18 cellular contexts compared by ENCODE assay signal in the genomic region with DNA sequence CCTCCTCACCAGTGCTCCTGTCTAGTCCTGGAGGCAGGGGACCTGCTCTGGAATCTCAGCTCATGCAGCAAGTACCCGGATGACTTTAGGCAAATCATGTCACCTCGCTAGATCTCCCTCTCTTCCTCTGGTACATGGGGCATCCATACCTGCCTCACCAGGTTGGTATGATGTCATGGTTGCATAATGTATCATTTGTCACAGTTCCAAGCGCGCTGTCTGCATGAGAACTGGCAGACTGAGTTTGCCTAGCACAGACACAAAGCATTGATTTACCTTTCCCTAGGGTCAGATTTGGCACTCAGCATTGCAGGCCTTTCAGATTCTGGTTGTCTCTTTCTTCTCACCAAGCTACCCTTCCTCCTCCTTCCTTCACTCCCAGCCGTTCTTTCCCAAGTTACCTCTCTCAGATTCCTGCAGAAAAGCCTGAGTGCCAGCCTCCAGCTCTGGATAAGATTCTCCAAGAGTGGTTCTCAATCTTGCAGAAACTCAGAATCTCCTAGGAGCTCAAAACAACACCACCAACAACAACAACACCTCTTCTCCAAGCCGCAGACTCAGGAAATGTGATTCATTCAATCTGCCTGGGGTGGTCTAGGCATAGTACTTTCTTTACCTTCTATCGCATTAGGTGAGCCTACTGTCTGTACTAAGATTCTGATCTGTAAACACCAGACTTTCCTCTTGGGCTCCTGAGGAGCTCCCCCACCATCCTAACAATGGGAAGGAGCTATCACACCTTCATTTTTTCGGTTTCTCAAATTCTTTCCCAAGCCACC. TPM values are rescaled to one million over a fixed set of nuclear protein-coding genes. Genes with fewer than 3 reads are reported as not detected.
DNase-seq lines count a peak whose midpoint lies in the region; ATAC-seq and TF ChIP-seq lines count a peak whose summit lies in the region.
"Had no signal": no experiment of that assay in that cellular context is flagged by ENCODE, and none has a peak within 500 bp of the region (broad histone marks: within the 10 kb centered on the region; RNA-seq: fewer than 3 reads in every experiment).

No MANE protein-coding gene starts in this region.

- no peak overlapping the region for H2AFZ ChIP-seq in trophoblast cell (ENCODE audit: insufficient read depth, low read length, poor library complexity)
- H2AFZ ChIP-seq: hepatocyte had no signal

- no peak overlapping the region for H2AK5ac ChIP-seq in trophoblast cell (ENCODE audit: low read length)

- peak overlapping the region; percentile 91 to 94 for H3K27ac Mint-ChIP-seq in effector memory CD8-positive, alpha-beta T cell
- no peak overlapping the region for H3K27ac Mint-ChIP-seq in glutamatergic neuron (ENCODE audit: unreplicated experiment)
- H3K27ac Mint-ChIP-seq: CD4-positive, CD25-positive, alpha-beta regulatory T cell had no signal

- peak overlapping the region; percentile 32 to 43 for H3K4me3 Mint-ChIP-seq in effector memory CD8-positive, alpha-beta T cell
- H3K4me3 Mint-ChIP-seq in glutamatergic neuron (ENCODE audit: unreplicated experiment), result no peak overlapping the region
- H3K4me3 Mint-ChIP-seq: CD4-positive, CD25-positive, alpha-beta regulatory T cell had no signal

- intact Hi-C loops in Panc1 (cut with micrococcal nuclease; ENCODE audit: unreplicated experiment), result no loop called here

- no peak overlapping the region for H4K91ac ChIP-seq in trophoblast cell (ENCODE audit: low read depth, low read length)

- H3K79me2 ChIP-seq in trophoblast cell (ENCODE audit: control insufficient read depth, insufficient read depth, low read length, poor library complexity), result no peaks in the 10 kb centered on the region
- H3K79me2 ChIP-seq: hepatocyte had no signal

- CTCF ChIA-PET in Panc1 (lab: Charles Lee), result no interaction called here

- H3K27me3 ChIP-seq in Panc1 (ENCODE audit: control insufficient read depth, insufficient read depth, low read length) (no peaks in the 10 kb centered on the region), trophoblast cell (ENCODE audit: insufficient read depth, low read length) (no peaks in the 10 kb centered on the region)
- H3K27me3 ChIP-seq: cardiac muscle cell, hepatocyte had no signal

- H2BK12ac ChIP-seq in trophoblast cell (ENCODE audit: low read length), result peak overlapping the region; percentile 5

- WGBS in trophoblast cell (ENCODE audit: extremely low coverage, insufficient coverage, insufficient read length), result no CpG with 5 or more reads among the region's 8 CpGs

- H2BK5ac ChIP-seq in trophoblast cell (ENCODE audit: low read depth, low read length, poor library complexity), result no peak overlapping the region

- peaks cover 9% of the 10 kb centered on the region for H3K79me1 ChIP-seq in trophoblast cell (ENCODE audit: low read length)

- TF ChIP-seq CTCF in Panc1 (IDR thresholded peaks at IDR 0.05), result no peak
- TF ChIP-seq CTCF in glutamatergic neuron (IDR thresholded peaks at IDR 0.05; ENCODE audit: partially characterized antibody, unreplicated experiment), result no peak

- no peaks in the 10 kb centered on the region for H3K36me3 Mint-ChIP-seq in effector memory CD8-positive, alpha-beta T cell (ENCODE audit: insufficient read depth)
- no peaks in the 10 kb centered on the region for H3K36me3 Mint-ChIP-seq in glutamatergic neuron (ENCODE audit: unreplicated experiment)
- H3K36me3 Mint-ChIP-seq: CD4-positive, CD25-positive, alpha-beta regulatory T cell had no signal

- H3K36me3 ChIP-seq in Panc1 (ENCODE audit: control insufficient read depth, insufficient read depth, low read length), result no peaks in the 10 kb centered on the region
- no peaks in the 10 kb centered on the region for H3K36me3 ChIP-seq in trophoblast cell (ENCODE audit: control insufficient read depth in 1 of 2, insufficient read depth in 2 of 2, low read length in 2 of 2)
- H3K36me3 ChIP-seq: cardiac muscle cell, thoracic aorta had no signal

- peak; percentile 68 for DNase-seq in NCI-H1436 (lab: John Stamatoyannopoulos, UW)
- DNase-seq in NCI-H1436 treated with DMSO at 0.1 percent for 48 hours (lab: John Stamatoyannopoulos, UW), result no peak
- no peak for DNase-seq in Panc1 (ENCODE audit: low read depth, low spot score)
- DNase-seq in effector memory CD8-positive, alpha-beta T cell, result peak; percentile 19 to 39 (median 37)
- peak; percentile 88 to 96 for DNase-seq in trophoblast cell
- no peak for DNase-seq in CD1c-positive myeloid dendritic cell (ENCODE audit: extremely low spot score)
- no peak for DNase-seq in glutamatergic neuron
- DNase-seq: activated CD4-positive, alpha-beta T cell treated with anti-CD3 and anti-CD28 coated beads for 1 hour; CD4-positive, CD25-positive, alpha-beta regulatory T cell; NCI-H1694 treated with DMSO at 0.1 percent for 48 hours; small intestine had no signal

- H3K23ac ChIP-seq in trophoblast cell (ENCODE audit: low read length), result no peak overlapping the region

- H3K4me3 ChIP-seq in Panc1 (ENCODE audit: low read depth in 2 of 2, low read length in 2 of 2) (no peak overlapping the region), trophoblast cell (ENCODE audit: low read depth, low read length) (no peak overlapping the region)
- H3K4me3 ChIP-seq: cardiac muscle cell, hepatocyte, thoracic aorta had no signal

- BruUV-seq in Panc1 (replicated peaks; lab: Mats Ljungman, UMichigan), result no TSS peak

- H3K18ac ChIP-seq in trophoblast cell (ENCODE audit: low read length), result no peak overlapping the region

- H3K9me3 ChIP-seq in Panc1 (ENCODE audit: control insufficient read depth, insufficient read depth, low read depth, low read length) (no peaks in the 10 kb centered on the region; the same call in 1 of the 2 replicates), trophoblast cell (ENCODE audit: insufficient read depth, low read depth, low read length) (no peaks in the 10 kb centered on the region)
- H3K9me3 ChIP-seq: thoracic aorta had no signal

- no peak overlapping the region for H3K14ac ChIP-seq in trophoblast cell (ENCODE audit: low read length)

- H3K4me1 Mint-ChIP-seq in effector memory CD8-positive, alpha-beta T cell (ENCODE audit: low read depth in 2 of 2), result peaks cover 9 to 16% of the 10 kb centered on the region in 2 donors
- peaks cover 27% of the 10 kb centered on the region for H3K4me1 Mint-ChIP-seq in glutamatergic neuron (ENCODE audit: low read depth, unreplicated experiment)
- H3K4me1 Mint-ChIP-seq: CD4-positive, CD25-positive, alpha-beta regulatory T cell had no signal

- in situ Hi-C loops in Panc1 (cut with HindIII; ENCODE audit: low pct_unique_long_range_greater_than_20kb, low sequenced_read_pairs), result no loop called here

- H3K4me1 ChIP-seq in Panc1 (ENCODE audit: control insufficient read depth, insufficient read depth, low read length) (0 out of 2 replicates have a peak, but pooled peaks cover 3% of the 10 kb centered on the region), trophoblast cell (ENCODE audit: control insufficient read depth in 1 of 2, insufficient read depth in 2 of 2, low read length in 2 of 2) (peaks cover 15 to 18% of the 10 kb centered on the region in 2 experiments)

- no peak overlapping the region; the same call in 1 of the 2 replicates for H3K27ac ChIP-seq in Panc1 (ENCODE audit: low read length)
- no peak overlapping the region for H3K27ac ChIP-seq in trophoblast cell (ENCODE audit: low read depth, low read length)
- H3K27ac ChIP-seq: 22Rv1, cardiac muscle cell, epithelial cell of prostate, hepatocyte, KMS-11, thoracic aorta had no signal

- H4K8ac ChIP-seq in trophoblast cell (ENCODE audit: low read depth, low read length), result no peak overlapping the region

- POLR2A ChIA-PET in Panc1 (lab: Charles Lee), result no interaction called here

- no peaks in the 10 kb centered on the region for H3K27me3 Mint-ChIP-seq in effector memory CD8-positive, alpha-beta T cell
- peaks cover 2% of the 10 kb centered on the region for H3K27me3 Mint-ChIP-seq in glutamatergic neuron (ENCODE audit: unreplicated experiment)

- peak; percentile 32; the same call in 1 of the 2 replicates for ATAC-seq in Panc1
- ATAC-seq in effector memory CD8-positive, alpha-beta T cell (replicated peaks), result peak; percentile 93
- ATAC-seq in HG03460 (IDR thresholded peaks at IDR 0.05; ENCODE audit: unreplicated experiment), result no peak

- H2BK120ac ChIP-seq in trophoblast cell (ENCODE audit: insufficient read depth, low read length, poor library complexity), result no peak overlapping the region

- H3K9me3 Mint-ChIP-seq in effector memory CD8-positive, alpha-beta T cell, result no peaks in the 10 kb centered on the region
- peaks cover 2% of the 10 kb centered on the region for H3K9me3 Mint-ChIP-seq in glutamatergic neuron (ENCODE audit: unreplicated experiment)

- H3K9ac ChIP-seq in trophoblast cell (ENCODE audit: low read length), result no peak overlapping the region
- H3K9ac ChIP-seq: KMS-11 had no signal

- no peak overlapping the region for H4K12ac ChIP-seq in trophoblast cell (ENCODE audit: low read depth, low read length)

- H3K4ac ChIP-seq in trophoblast cell (ENCODE audit: low read depth, low read length), result no peak overlapping the region

- H3K4me2 ChIP-seq in trophoblast cell (ENCODE audit: low read length), result no peak overlapping the region
- H3K4me2 ChIP-seq: hepatocyte, KMS-11 had no signal

RNA-seq across cellular contexts. Expression of a gene that starts 29.5 kb away (rescaled TPM):
- total RNA-seq in Panc1 (2021; ENCODE audit: unreplicated experiment) (51.4 TPM), glutamatergic neuron (ENCODE audit: unreplicated experiment) (21.6 TPM)
- polyA plus RNA-seq in Panc1 (2012; ENCODE audit: insufficient read length), result 76.9 TPM
- polyA plus RNA-seq in trophoblast cell (2013), result 23.3 and 27.6 TPM in 2 replicates

RNA-seq across cellular contexts. Expression of a gene that starts 43.2 kb away (rescaled TPM):
- total RNA-seq in Panc1 (2021; ENCODE audit: unreplicated experiment) (72.9 TPM), glutamatergic neuron (ENCODE audit: unreplicated experiment) (26.5 TPM)
- 52.9 TPM for polyA plus RNA-seq in Panc1 (2012; ENCODE audit: insufficient read length)
- polyA plus RNA-seq in trophoblast cell (2013), result 17.7 and 18.0 TPM in 2 replicates

Comparison
In these comparisons a context has a peak if more than half of its experiments do, and no peak if none do; other contexts are left out.
1. DNase-seq: peak in NCI-H1436 (single experiment), effector memory CD8-positive, alpha-beta T cell (3 of 3) and trophoblast cell (2 of 2); none in NCI-H1436 treated with DMSO at 0.1 percent for 48 hours (single experiment), Panc1 (single experiment), CD1c-positive myeloid dendritic cell (single experiment) and glutamatergic neuron (single experiment).